Comparison of ENCODE assay signal across 8 cellular contexts in genomic region chr11:31810779-31811647, GRCh38. TPM values are rescaled to one million over a fixed set of nuclear protein-coding genes. Genes with fewer than 3 reads are reported as not detected.
DNase-seq lines count a peak whose midpoint lies in the region; ATAC-seq, FAIRE-seq and TF ChIP-seq lines count a peak whose summit lies in the region.

Gene PAX6, minus strand, starts transcription at chr11:31811322. Its CDS starts 4,911 bp downstream, at chr11:31806411.

- no peak for FAIRE-seq in astrocyte (lab: Jason Lieb, UNC)

- peak; percentile 91 for DNase-seq in DMS79 (lab: John Stamatoyannopoulos, UW)
- peak; percentile 94 for DNase-seq in NOMO-1 treated with DMSO at 0.1 percent for 48 hours (lab: John Stamatoyannopoulos, UW; ENCODE audit: unreplicated experiment)
- DNase-seq in astrocyte (ENCODE audit: low read depth) = peak; percentile 100
- no peak for DNase-seq in iPS DF 6.9 (ENCODE audit: low read depth, low spot score)
- no peak for DNase-seq in T1000 (lab: John Stamatoyannopoulos, UW)

- peaks cover 5% of the 10 kb centered on the region for H3K36me3 Mint-ChIP-seq in astrocyte (ENCODE audit: low read depth, unreplicated experiment)

- H3K9me3 ChIP-seq in astrocyte (ENCODE audit: insufficient read depth, low read depth, low read length) (no peaks in the 10 kb centered on the region), iPS DF 6.9 (ENCODE audit: control insufficient read depth, insufficient read depth, low read length) (no peaks in the 10 kb centered on the region)

- H3K27ac Mint-ChIP-seq in astrocyte (ENCODE audit: unreplicated experiment) = peak within 1 kb of the TSS; percentile 86

- peaks cover 20% of the 10 kb centered on the region for H4K20me1 ChIP-seq in astrocyte (ENCODE audit: insufficient read depth, low read length)

- peak within 1 kb of the TSS; percentile 99 for H3K4me2 ChIP-seq in astrocyte (ENCODE audit: low read length)

- ATAC-seq in GM21367 (IDR thresholded peaks at IDR 0.05; ENCODE audit: unreplicated experiment) = peak; percentile 55
- peak; percentile 45 for ATAC-seq in HG03575 (IDR thresholded peaks at IDR 0.05; ENCODE audit: extremely low read depth, insufficient number of reproducible peaks, low FRiP score, unreplicated experiment)

- H3K4me3 ChIP-seq in astrocyte (ENCODE audit: insufficient read depth, low read depth, low read length) = peak within 1 kb of the TSS; percentile 70
- peak within 1 kb of the TSS; percentile 36; the same call in 1 of the 2 replicates for H3K4me3 ChIP-seq in iPS DF 6.9 (ENCODE audit: low read length)
- H3K4me3 ChIP-seq in rectal smooth muscle tissue (ENCODE audit: low read length) = peak within 1 kb of the TSS; percentile 42

- no CpG with 5 or more reads among the region's 49 CpGs for WGBS in iPS DF 6.9 (ENCODE audit: insufficient coverage, insufficient read length)

- TF ChIP-seq CTCF in astrocyte (IDR thresholded peaks at IDR 0.05; ENCODE audit: insufficient read depth, low read depth, low read length) = no peak

- H3K79me2 ChIP-seq in astrocyte (ENCODE audit: insufficient read depth, low read length) = peaks cover 54% of the 10 kb centered on the region

- H3K4me1 Mint-ChIP-seq in astrocyte (ENCODE audit: low read depth, unreplicated experiment) = peaks cover 6% of the 10 kb centered on the region

- H3K9ac ChIP-seq in astrocyte (ENCODE audit: low read length) (peak within 1 kb of the TSS; percentile 92), rectal smooth muscle tissue (ENCODE audit: low read length) (no peak within 1 kb of the TSS)

- H2AFZ ChIP-seq in astrocyte (ENCODE audit: low read depth, low read length) = peak within 1 kb of the TSS; percentile 86

- H3K4me1 ChIP-seq in astrocyte (ENCODE audit: insufficient read depth, low read length) (peaks cover 30% of the 10 kb centered on the region), iPS DF 6.9 (ENCODE audit: control insufficient read depth, insufficient read depth, low read length) (peaks cover 4% of the 10 kb centered on the region), rectal smooth muscle tissue (ENCODE audit: control insufficient read depth, insufficient read depth, low read length) (peaks cover 5% of the 10 kb centered on the region)

- H3K27ac ChIP-seq in astrocyte (ENCODE audit: low read depth, low read length) (peak within 1 kb of the TSS; percentile 68), iPS DF 6.9 (ENCODE audit: low read length) (no peak within 1 kb of the TSS), rectal smooth muscle tissue (ENCODE audit: low read depth, low read length) (no peak within 1 kb of the TSS)

- H3K27me3 Mint-ChIP-seq in astrocyte (ENCODE audit: low read depth, unreplicated experiment) = peaks cover 72% of the 10 kb centered on the region

- peaks cover 51% of the 10 kb centered on the region for H3K27me3 ChIP-seq in astrocyte (ENCODE audit: insufficient read depth, low read length)
- H3K27me3 ChIP-seq in iPS DF 6.9 (ENCODE audit: control insufficient read depth, insufficient read depth, low read length) = peaks cover 88% of the 10 kb centered on the region
- H3K27me3 ChIP-seq in rectal smooth muscle tissue (ENCODE audit: control insufficient read depth, insufficient read depth, low read length) = peaks cover 72% of the 10 kb centered on the region

- H3K4me3 Mint-ChIP-seq in astrocyte (ENCODE audit: unreplicated experiment) = peak within 1 kb of the TSS; percentile 80

- peaks cover 17% of the 10 kb centered on the region for H3K9me3 Mint-ChIP-seq in astrocyte (ENCODE audit: unreplicated experiment)

- H3K36me3 ChIP-seq in astrocyte (ENCODE audit: insufficient read depth, low read length) = no peaks in the 10 kb centered on the region
- H3K36me3 ChIP-seq in iPS DF 6.9 (ENCODE audit: control insufficient read depth, insufficient read depth, low read length) = no peaks in the 10 kb centered on the region
- no peaks in the 10 kb centered on the region for H3K36me3 ChIP-seq in rectal smooth muscle tissue (ENCODE audit: control insufficient read depth, insufficient read depth, low read length)

RNA-seq across cellular contexts. Expression of gene PAX6, which starts in this region (rescaled TPM):
- 3.9 and 12.2 TPM in 2 replicates for total RNA-seq in astrocyte

Comparison
In these comparisons a context has a peak if more than half of its experiments do, and no peak if none do; other contexts are left out.
1. DNase-seq: peak in DMS79 (single experiment), NOMO-1 treated with DMSO at 0.1 percent for 48 hours (single experiment) and astrocyte (single experiment); none in iPS DF 6.9 (single experiment) and T1000 (single experiment).
2. Peak in every context shown above with its lines, with median percentiles within 50 percentile points of each other: H3K4me3 ChIP-seq.